9 cellular contexts compared by ENCODE assay signal in genomic region chr1:16873076-16873879, GRCh38. TPM values are rescaled to one million over a fixed set of nuclear protein-coding genes. Genes with fewer than 3 reads are reported as not detected.
DNase-seq lines count a peak whose midpoint lies in the region; ATAC-seq and TF ChIP-seq lines count a peak whose summit lies in the region.
"Not testable (repeated sequence)": the region's sequence is repeated elsewhere in the genome, so short reads cannot be mapped to it uniquely, and the experiment has no call there.
"Had no signal": no experiment of that assay in that cellular context is flagged by ENCODE, and none has a peak within 500 bp of the region (broad histone marks: within the 10 kb centered on the region; RNA-seq: fewer than 3 reads in every experiment).

No MANE protein-coding gene starts in this region.

- not testable (repeated sequence) for H3K4me1 ChIP-seq in HUES6 (ENCODE audit: control insufficient read depth, insufficient read depth, low read length); endodermal cell (ENCODE audit: control insufficient read depth, insufficient read depth, low read length); iPS-20b (ENCODE audit: insufficient read depth, low read length); neural progenitor cell

- 10 to 53% methylated on average over 5 to 32 of the region's 52 CpGs for WGBS in endodermal cell (ENCODE audit: insufficient coverage in 1 of 2, insufficient read length in 1 of 2), 2 experiments

- peaks cover 39% of the 10 kb centered on the region for H3K27me3 Mint-ChIP-seq in activated naive CD8-positive, alpha-beta T cell treated with anti-CD3 and anti-CD28 coated beads, Interleukin-2, amount 10 ng/mL, durations not matched to agents 7 days and 5 days
- peaks cover 32% of the 10 kb centered on the region for H3K27me3 Mint-ChIP-seq in endodermal cell (ENCODE audit: insufficient read depth)
- peaks cover 28% of the 10 kb centered on the region for H3K27me3 Mint-ChIP-seq in neural progenitor cell (ENCODE audit: insufficient read depth, low read depth)

- H3K36me3 Mint-ChIP-seq in activated naive CD8-positive, alpha-beta T cell treated with anti-CD3 and anti-CD28 coated beads, Interleukin-2, amount 10 ng/mL, durations not matched to agents 7 days and 5 days; endodermal cell (ENCODE audit: low read depth); neural progenitor cell: not testable (repeated sequence)

- peak; percentile 65 for DNase-seq in Ammon's horn (ENCODE audit: low spot score)
- peak; percentile 56 for DNase-seq in activated CD4-positive, alpha-beta T cell treated with anti-CD3 and anti-CD28 coated beads for 48 hours
- DNase-seq in activated naive CD8-positive, alpha-beta T cell treated with anti-CD3 and anti-CD28 coated beads, Interleukin-2, amount 10 ng/mL, durations not matched to agents 7 days and 5 days = peak; percentile 41
- peak; percentile 86 for DNase-seq in endodermal cell
- peak; percentile 78 for DNase-seq in neural progenitor cell (ENCODE audit: low spot score)
- peak; percentile 32 for DNase-seq in stimulated activated CD8-positive, alpha-beta memory T cell treated with anti-CD3 and anti-CD28 coated beads, Interleukin-12 subunit alpha, Interleukin-12 subunit beta, amount 100 ng/mL, for 1 hour (ENCODE audit: low read depth)

- H3K4me1 Mint-ChIP-seq in activated naive CD8-positive, alpha-beta T cell treated with anti-CD3 and anti-CD28 coated beads, Interleukin-2, amount 10 ng/mL, durations not matched to agents 7 days and 5 days; endodermal cell: not testable (repeated sequence)
- peaks cover 16% of the 10 kb centered on the region for H3K4me1 Mint-ChIP-seq in neural progenitor cell

- H3K27me3 ChIP-seq in HUES6 (ENCODE audit: control insufficient read depth, insufficient read depth, low read length) = peaks cover 23% of the 10 kb centered on the region
- peaks cover 20% of the 10 kb centered on the region for H3K27me3 ChIP-seq in endodermal cell (ENCODE audit: control insufficient read depth, insufficient read depth, low read length, poor library complexity, severe bottlenecking)
- H3K27me3 ChIP-seq in iPS-20b (ENCODE audit: insufficient read depth, low read length) = peaks cover 37% of the 10 kb centered on the region
- H3K27me3 ChIP-seq in neural progenitor cell = peaks cover 36% of the 10 kb centered on the region

- H4K20me1 ChIP-seq in neural progenitor cell (ENCODE audit: low read depth) = not testable (repeated sequence)

- not testable (repeated sequence) for H3K9me3 Mint-ChIP-seq in activated naive CD8-positive, alpha-beta T cell treated with anti-CD3 and anti-CD28 coated beads, Interleukin-2, amount 10 ng/mL, durations not matched to agents 7 days and 5 days; endodermal cell; neural progenitor cell

- H3F3A ChIP-seq in neural progenitor cell (ENCODE audit: low read depth) = peaks cover 14% of the 10 kb centered on the region

- not testable (repeated sequence) for ATAC-seq in activated naive CD8-positive, alpha-beta T cell treated with anti-CD3 and anti-CD28 coated beads, Interleukin-2, amount 10 ng/mL, durations not matched to agents 7 days and 5 days (ENCODE audit: low read depth)

- H3K36me3 ChIP-seq in HUES6 (ENCODE audit: control insufficient read depth, insufficient read depth, low read length); endodermal cell (ENCODE audit: control insufficient read depth, insufficient read depth, low read length); iPS-20b (ENCODE audit: insufficient read depth, low read depth, low read length); neural progenitor cell: not testable (repeated sequence)

- not testable (repeated sequence) for H3K27ac ChIP-seq in HUES6 (ENCODE audit: low read depth, low read length); endodermal cell (ENCODE audit: low read depth, low read length); iPS-20b (ENCODE audit: low read length); neural progenitor cell

- TF ChIP-seq CTCF in endodermal cell (conservative IDR thresholded peaks at IDR 0.05); neural progenitor cell (IDR thresholded peaks at IDR 0.05): not testable (repeated sequence)

- H3K4me3 Mint-ChIP-seq in activated naive CD8-positive, alpha-beta T cell treated with anti-CD3 and anti-CD28 coated beads, Interleukin-2, amount 10 ng/mL, durations not matched to agents 7 days and 5 days = peak overlapping the region; percentile 73
- H3K4me3 Mint-ChIP-seq in endodermal cell (peak overlapping the region; percentile 76), neural progenitor cell (peak overlapping the region; percentile 93)

- H3K9ac ChIP-seq in HUES6 (ENCODE audit: low read length); endodermal cell (ENCODE audit: extremely low read depth, low read length, poor library complexity, severe bottlenecking); iPS-20b (ENCODE audit: low read depth, low read length); neural progenitor cell: not testable (repeated sequence)

- H2AFZ ChIP-seq in neural progenitor cell (replicated peaks) = peak overlapping the region; percentile 26

- H3K9me3 ChIP-seq in HUES6 (ENCODE audit: control insufficient read depth, insufficient read depth, low read depth, low read length); endodermal cell (ENCODE audit: control insufficient read depth, low read length); iPS-20b (ENCODE audit: insufficient read depth, low read depth, low read length); neural progenitor cell (ENCODE audit: low read depth): not testable (repeated sequence)

- H3K27ac Mint-ChIP-seq in activated naive CD8-positive, alpha-beta T cell treated with anti-CD3 and anti-CD28 coated beads, Interleukin-2, amount 10 ng/mL, durations not matched to agents 7 days and 5 days; endodermal cell; neural progenitor cell: not testable (repeated sequence)

- POLR2A ChIA-PET in activated naive CD8-positive, alpha-beta T cell treated with anti-CD3 and anti-CD28 coated beads, Interleukin-2, amount 10 ng/mL, durations not matched to agents 7 days and 5 days (lab: Charles Lee) = not testable (repeated sequence)

- H3K79me2 ChIP-seq in neural progenitor cell (ENCODE audit: low read depth) = not testable (repeated sequence)

- peak overlapping the region; percentile 70 for H3K4me2 ChIP-seq in neural progenitor cell

- H3K4me3 ChIP-seq in HUES6 (ENCODE audit: low read depth, low read length) (peak overlapping the region; percentile 59), endodermal cell (ENCODE audit: low read length) (peak overlapping the region; percentile 78), iPS-20b (ENCODE audit: low read length) (peak overlapping the region; percentile 66; the same call in 1 of the 2 replicates), neural progenitor cell (peak overlapping the region; percentile 50)

RNA-seq across cellular contexts. Expression of gene RNU1-2, which starts 22.5 kb away (rescaled TPM):
- total RNA-seq in activated naive CD8-positive, alpha-beta T cell treated with anti-CD3 and anti-CD28 coated beads, Interleukin-2, amount 10 ng/mL, durations not matched to agents 7 days and 5 days = 1,000 to 10,000 TPM; 3,257 to 3,430 TPM
- total RNA-seq in endodermal cell (1,000 to 10,000 TPM; 2,483 to 3,611 TPM), neural progenitor cell (ENCODE audit: low replicate concordance) (under 0.01 TPM in 2 replicates)
- polyA plus RNA-seq in endodermal cell (2013, experiment 1 of 2) = 11,872 TPM
- 14,577 TPM for polyA plus RNA-seq in endodermal cell (2013, experiment 2 of 2)
- polyA plus RNA-seq: aorta had no signal

RNA-seq across cellular contexts. Expression of gene CROCC, which starts 48.5 kb away (rescaled TPM):
- total RNA-seq in activated naive CD8-positive, alpha-beta T cell treated with anti-CD3 and anti-CD28 coated beads, Interleukin-2, amount 10 ng/mL, durations not matched to agents 7 days and 5 days = 10 to 100 TPM; 63.0 to 69.8 TPM
- 10 to 100 TPM; 58.4 to 61.8 TPM for total RNA-seq in endodermal cell
- 38.9 TPM for polyA plus RNA-seq in endodermal cell (2013, experiment 1 of 2)
- 33.9 TPM for polyA plus RNA-seq in endodermal cell (2013, experiment 2 of 2)
- total RNA-seq in neural progenitor cell (ENCODE audit: low replicate concordance) = 15.2 and 76.7 TPM in 2 replicates

Comparison
In these comparisons a context has a peak if more than half of its experiments do, and no peak if none do; other contexts are left out.
1. DNase-seq: peak in every context shown above with its lines; median percentile 86 in endodermal cell; 78 in neural progenitor cell; 65 in Ammon's horn; 56 in activated CD4-positive, alpha-beta T cell treated with anti-CD3 and anti-CD28 coated beads for 48 hours; 41 in activated naive CD8-positive, alpha-beta T cell treated with anti-CD3 and anti-CD28 coated beads, Interleukin-2, amount 10 ng/mL, durations not matched to agents 7 days and 5 days; 32 in stimulated activated CD8-positive, alpha-beta memory T cell treated with anti-CD3 and anti-CD28 coated beads, Interleukin-12 subunit alpha, Interleukin-12 subunit beta, amount 100 ng/mL, for 1 hour.
2. RNA of gene RNU1-2, which starts 22.5 kb away (total RNA-seq): 2,483 to 3,611 TPM in endodermal cell and 3,257 to 3,430 TPM in activated naive CD8-positive, alpha-beta T cell treated with anti-CD3 and anti-CD28 coated beads, Interleukin-2, amount 10 ng/mL, durations not matched to agents 7 days and 5 days; under 0.01 TPM in neural progenitor cell; every median in the first group is over 1,000 times any median in the second.
3. Peak in every context shown above with its lines, with median percentiles within 50 percentile points of each other: H3K4me3 ChIP-seq and H3K4me3 Mint-ChIP-seq.